In genomic region chr19:58518261-58519086, GRCh38 we compare ENCODE assay signal across 8 cellular contexts. TPM values are rescaled to one million over a fixed set of nuclear protein-coding genes. Genes with fewer than 3 reads are reported as not detected.
A peak's percentile ranks its signal among the peaks of the same experiment; 100 is the strongest.
DNase-seq lines count a peak whose midpoint lies in the region; ATAC-seq, FAIRE-seq and TF ChIP-seq lines count a peak whose summit lies in the region.

No MANE protein-coding gene starts in this region.

- peak overlapping the region; percentile 95 to 99 (median 97) for H3K27ac Mint-ChIP-seq in CD4-positive, CD25-positive, alpha-beta regulatory T cell

- peaks cover 0 to 1% (median 0%) of the 10 kb centered on the region in 7 donors for H3K9me3 Mint-ChIP-seq in CD4-positive, CD25-positive, alpha-beta regulatory T cell

- H3K4me1 ChIP-seq in CD4-positive, CD25-positive, alpha-beta regulatory T cell (ENCODE audit: control insufficient read depth, insufficient read depth, low read length, poor library complexity, severe bottlenecking), result peaks cover 31% of the 10 kb centered on the region
- peaks cover 49% of the 10 kb centered on the region for H3K4me1 ChIP-seq in lower lobe of right lung

- no peak for ATAC-seq in CD4-positive, CD25-positive, alpha-beta regulatory T cell (ENCODE audit: low read depth in 2 of 2)
- ATAC-seq in lower lobe of right lung, result no peak

- no peaks in the 10 kb centered on the region for H3K27me3 Mint-ChIP-seq in CD4-positive, CD25-positive, alpha-beta regulatory T cell

- DNase-seq in CD4-positive, CD25-positive, alpha-beta regulatory T cell, result no peak
- peak; percentile 60 to 63 for DNase-seq in Kasumi-1 (lab: John Stamatoyannopoulos, UW)
- no peak for DNase-seq in astrocyte of the spinal cord (ENCODE audit: low read depth, low spot score)
- DNase-seq in lower lobe of right lung, result peak; percentile 56
- DNase-seq in stimulated activated naive CD4-positive, alpha-beta T cell (lab: John Stamatoyannopoulos, UW), result no peak
- no peak for DNase-seq in urothelium cell line (ENCODE audit: low spot score)
- no peak for DNase-seq in NCI-H345 treated with DMSO at 0.1 percent for 48 hours (lab: John Stamatoyannopoulos, UW; ENCODE audit: unreplicated experiment)
- DNase-seq in DMS 273 (lab: John Stamatoyannopoulos, UW; ENCODE audit: unreplicated experiment), result no peak

- peak overlapping the region; percentile 65 for H3K4me3 ChIP-seq in CD4-positive, CD25-positive, alpha-beta regulatory T cell (ENCODE audit: low read depth, low read length)
- H3K4me3 ChIP-seq in astrocyte of the spinal cord (ENCODE audit: low read depth, low read length), result peak overlapping the region; percentile 81
- H3K4me3 ChIP-seq in lower lobe of right lung, result peak overlapping the region; percentile 97

- intact Hi-C loops in lower lobe of right lung (cut with DNase I), result no loop called here

- FAIRE-seq in urothelium cell line (lab: Jason Lieb, UNC), result no peak

- no peaks in the 10 kb centered on the region for H3K9me3 ChIP-seq in CD4-positive, CD25-positive, alpha-beta regulatory T cell (ENCODE audit: control insufficient read depth in 2 of 2, low read length in 2 of 2)
- no peaks in the 10 kb centered on the region for H3K9me3 ChIP-seq in lower lobe of right lung

- H3K4me1 Mint-ChIP-seq in CD4-positive, CD25-positive, alpha-beta regulatory T cell, result peaks cover 7 to 58% (median 25%) of the 10 kb centered on the region in 4 donors

- H3K4me3 Mint-ChIP-seq in CD4-positive, CD25-positive, alpha-beta regulatory T cell, result peak overlapping the region; percentile 95 to 99 (median 97)

- H3K36me3 Mint-ChIP-seq in CD4-positive, CD25-positive, alpha-beta regulatory T cell, result no peaks in the 10 kb centered on the region

- in situ Hi-C loops in astrocyte of the spinal cord (cut with HindIII; ENCODE audit: low sequenced_read_pairs), result no loop called here

- peak overlapping the region; percentile 87 for H3K27ac ChIP-seq in CD4-positive, CD25-positive, alpha-beta regulatory T cell (ENCODE audit: insufficient read depth, low read length, poor library complexity, severe bottlenecking)
- peak overlapping the region; percentile 98 for H3K27ac ChIP-seq in lower lobe of right lung

- no peak for TF ChIP-seq CTCF in astrocyte of the spinal cord (IDR thresholded peaks at IDR 0.05; ENCODE audit: low read depth, low read length)
- TF ChIP-seq CTCF in lower lobe of right lung (IDR thresholded peaks at IDR 0.05), result no peak

- H3K36me3 ChIP-seq in CD4-positive, CD25-positive, alpha-beta regulatory T cell (ENCODE audit: control insufficient read depth, insufficient read depth, low read length), result peaks cover 4% of the 10 kb centered on the region
- peaks cover 20% of the 10 kb centered on the region for H3K36me3 ChIP-seq in lower lobe of right lung

- H3K27me3 ChIP-seq in CD4-positive, CD25-positive, alpha-beta regulatory T cell (ENCODE audit: control insufficient read depth, insufficient read depth, low read length), result no peaks in the 10 kb centered on the region
- H3K27me3 ChIP-seq in lower lobe of right lung (ENCODE audit: low read depth), result no peaks in the 10 kb centered on the region

RNA-seq across cellular contexts. Expression of gene ZBTB45, which starts 1.1 kb away (rescaled TPM):
- 8.0 TPM for total RNA-seq in CD4-positive, CD25-positive, alpha-beta regulatory T cell
- polyA plus RNA-seq in CD4-positive, CD25-positive, alpha-beta regulatory T cell, result 1 to 10 TPM; 4.2 to 5.7 (median 4.9) TPM
- total RNA-seq in lower lobe of right lung, result 14.1 TPM

RNA-seq across cellular contexts. Expression of gene SLC27A5, which starts 6.7 kb away (rescaled TPM):
- total RNA-seq in CD4-positive, CD25-positive, alpha-beta regulatory T cell, result 5.5 TPM
- 10 to 100 TPM; 14.4 to 26.7 (median 20.4) TPM for polyA plus RNA-seq in CD4-positive, CD25-positive, alpha-beta regulatory T cell
- 6.6 TPM for total RNA-seq in lower lobe of right lung

RNA-seq across cellular contexts. Expression of gene TRIM28, which starts 25.4 kb away (rescaled TPM):
- 379 TPM for total RNA-seq in CD4-positive, CD25-positive, alpha-beta regulatory T cell
- 10 to 100 TPM; 34.5 to 52.4 (median 44.0) TPM for polyA plus RNA-seq in CD4-positive, CD25-positive, alpha-beta regulatory T cell
- 233 TPM for total RNA-seq in lower lobe of right lung

RNA-seq across cellular contexts. Expression of gene CHMP2A, which starts 36.4 kb away (rescaled TPM):
- total RNA-seq in CD4-positive, CD25-positive, alpha-beta regulatory T cell, result 83.1 TPM
- 100 to 1,000 TPM; 210 to 273 (median 240) TPM for polyA plus RNA-seq in CD4-positive, CD25-positive, alpha-beta regulatory T cell
- 104 TPM for total RNA-seq in lower lobe of right lung

RNA-seq across cellular contexts. Expression of gene UBE2M, which starts 39.9 kb away (rescaled TPM):
- 50.2 TPM for total RNA-seq in CD4-positive, CD25-positive, alpha-beta regulatory T cell
- 10 to 100 TPM in 2 of 4 donors, 1 to 10 TPM in 2; 8.7 to 17.2 (median 12.9) TPM for polyA plus RNA-seq in CD4-positive, CD25-positive, alpha-beta regulatory T cell
- 50.4 TPM for total RNA-seq in lower lobe of right lung

Comparison
In these comparisons a context has a peak if more than half of its experiments do, and no peak if none do; other contexts are left out.
1. DNase-seq: peak in Kasumi-1 (2 of 2) and lower lobe of right lung (single experiment); none in CD4-positive, CD25-positive, alpha-beta regulatory T cell (0 of 3), astrocyte of the spinal cord (single experiment), stimulated activated naive CD4-positive, alpha-beta T cell (0 of 6), urothelium cell line (single experiment), NCI-H345 treated with DMSO at 0.1 percent for 48 hours (single experiment) and DMS 273 (single experiment).
2. Peak in every context shown above with its lines, with median percentiles within 50 percentile points of each other: H3K4me3 ChIP-seq.